Comparison of ENCODE assay signal across 11 cellular contexts in genomic region chr2:200408428-200409311, GRCh38.
DNase-seq lines count a peak whose midpoint lies in the region; ATAC-seq and TF ChIP-seq lines count a peak whose summit lies in the region.
"Had no signal": no experiment of that assay in that cellular context is flagged by ENCODE, and none has a peak within 500 bp of the region (broad histone marks: within the 10 kb centered on the region; RNA-seq: fewer than 3 reads in every experiment).

No MANE protein-coding gene starts in this region.

- peak; percentile 50 for ATAC-seq in stimulated activated effector memory CD8-positive, alpha-beta T cell treated with anti-CD3 and anti-CD28 coated beads, Interleukin-12 subunit alpha, Interleukin-12 subunit beta, amount 100 ng/mL, for 72 hours

- H3K4me3 ChIP-seq in Peyer's patch: no peak overlapping the region
- no peak overlapping the region for H3K4me3 ChIP-seq in uterus
- H3K4me3 ChIP-seq: adrenal gland, BLaER1, skin epidermis had no signal

- H3K4me1 ChIP-seq in Peyer's patch (peaks cover 0 to 44% (median 4%) of the 10 kb centered on the region in 4 donors), uterus (peaks cover 0 to 5% of the 10 kb centered on the region in 2 donors)
- H3K4me1 ChIP-seq: BLaER1 had no signal

- intact Hi-C loops in uterus (cut with DNase I; ENCODE audit: low total_unique reads): no loop called here

- peak overlapping the region in 2 of 4 donors; percentile 40 to 51 for H3K27ac ChIP-seq in Peyer's patch
- peak overlapping the region; percentile 14 for H3K27ac ChIP-seq in epithelial cell of prostate
- H3K27ac ChIP-seq in uterus: no peak overlapping the region
- H3K27ac ChIP-seq: BLaER1 had no signal

- peaks cover 34% of the 10 kb centered on the region for H3K4me1 Mint-ChIP-seq in T-helper 2 cell treated with Interferon-gamma antibody and Interleukin-4, amounts not matched to agents 5 μg/mL and 100 μg/mL, for 36 hours (ENCODE audit: low read depth)
- H3K4me1 Mint-ChIP-seq in stimulated activated effector memory CD8-positive, alpha-beta T cell treated with anti-CD3 and anti-CD28 coated beads, Interleukin-12 subunit alpha, Interleukin-12 subunit beta, amount 100 ng/mL, for 72 hours: peaks cover 24% of the 10 kb centered on the region

- no peaks in the 10 kb centered on the region for H3K9me3 Mint-ChIP-seq in T-helper 2 cell treated with Interferon-gamma antibody and Interleukin-4, amounts not matched to agents 5 μg/mL and 100 μg/mL, for 36 hours
- H3K9me3 Mint-ChIP-seq in stimulated activated effector memory CD8-positive, alpha-beta T cell treated with anti-CD3 and anti-CD28 coated beads, Interleukin-12 subunit alpha, Interleukin-12 subunit beta, amount 100 ng/mL, for 72 hours: no peaks in the 10 kb centered on the region

- no peaks in the 10 kb centered on the region for H3K9me3 ChIP-seq in Peyer's patch
- H3K9me3 ChIP-seq in uterus: no peaks in the 10 kb centered on the region
- H3K9me3 ChIP-seq: adrenal gland, BLaER1 had no signal

- peak overlapping the region; percentile 50 for H3K27ac Mint-ChIP-seq in T-helper 2 cell treated with Interferon-gamma antibody and Interleukin-4, amounts not matched to agents 5 μg/mL and 100 μg/mL, for 36 hours
- H3K27ac Mint-ChIP-seq in stimulated activated effector memory CD8-positive, alpha-beta T cell treated with anti-CD3 and anti-CD28 coated beads, Interleukin-12 subunit alpha, Interleukin-12 subunit beta, amount 100 ng/mL, for 72 hours: peak overlapping the region; percentile 18

- peak overlapping the region; percentile 51 for H3K4me3 Mint-ChIP-seq in T-helper 2 cell treated with Interferon-gamma antibody and Interleukin-4, amounts not matched to agents 5 μg/mL and 100 μg/mL, for 36 hours
- peak overlapping the region; percentile 34 for H3K4me3 Mint-ChIP-seq in stimulated activated effector memory CD8-positive, alpha-beta T cell treated with anti-CD3 and anti-CD28 coated beads, Interleukin-12 subunit alpha, Interleukin-12 subunit beta, amount 100 ng/mL, for 72 hours

- H3K36me3 ChIP-seq in Peyer's patch (no peaks in the 10 kb centered on the region), uterus (no peaks in the 10 kb centered on the region)
- H3K36me3 ChIP-seq: adrenal gland had no signal

- H3K36me3 Mint-ChIP-seq in T-helper 2 cell treated with Interferon-gamma antibody and Interleukin-4, amounts not matched to agents 5 μg/mL and 100 μg/mL, for 36 hours (ENCODE audit: low read depth): peaks cover 3% of the 10 kb centered on the region
- H3K36me3 Mint-ChIP-seq in stimulated activated effector memory CD8-positive, alpha-beta T cell treated with anti-CD3 and anti-CD28 coated beads, Interleukin-12 subunit alpha, Interleukin-12 subunit beta, amount 100 ng/mL, for 72 hours: no peaks in the 10 kb centered on the region

- no peaks in the 10 kb centered on the region for H3K27me3 Mint-ChIP-seq in T-helper 2 cell treated with Interferon-gamma antibody and Interleukin-4, amounts not matched to agents 5 μg/mL and 100 μg/mL, for 36 hours (ENCODE audit: low read depth)

- TF ChIP-seq POLR2A in Peyer's patch (IDR thresholded peaks at IDR 0.05) (no peak), uterus (IDR thresholded peaks at IDR 0.05) (no peak)

- TF ChIP-seq CTCF in Peyer's patch (IDR thresholded peaks at IDR 0.05) (no peak), uterus (IDR thresholded peaks at IDR 0.05) (no peak)

- peak; percentile 32 for DNase-seq in T-helper 2 cell treated with Interferon-gamma antibody and Interleukin-4, amounts not matched to agents 5 μg/mL and 100 μg/mL, for 36 hours (ENCODE audit: low spot score)
- DNase-seq in T-helper 2 cell (no peak), Peyer's patch (peak in 2 of 3 donors; percentile 55 to 66), epithelial cell of prostate (ENCODE audit: low read depth, low spot score) (peak; percentile 29), NCI-H524 treated with DMSO at 0.1 percent for 48 hours (lab: John Stamatoyannopoulos, UW) (no peak), NAMALWA (ENCODE audit: low spot score) (no peak), uterus (no peak)
- no peak for DNase-seq in stimulated activated effector memory CD8-positive, alpha-beta T cell treated with anti-CD3 and anti-CD28 coated beads, Interleukin-12 subunit alpha, Interleukin-12 subunit beta, amount 100 ng/mL, for 72 hours (ENCODE audit: low spot score in 2 of 2)

- H3K27me3 ChIP-seq in Peyer's patch (no peaks in the 10 kb centered on the region), uterus (no peaks in the 10 kb centered on the region)
- H3K27me3 ChIP-seq: adrenal gland, BLaER1 had no signal

Comparison
In these comparisons a context has a peak if more than half of its experiments do, and no peak if none do; other contexts are left out.
1. DNase-seq: peak in T-helper 2 cell treated with Interferon-gamma antibody and Interleukin-4, amounts not matched to agents 5 μg/mL and 100 μg/mL, for 36 hours (single experiment), Peyer's patch (2 of 3) and epithelial cell of prostate (single experiment); none in T-helper 2 cell (0 of 5), stimulated activated effector memory CD8-positive, alpha-beta T cell treated with anti-CD3 and anti-CD28 coated beads, Interleukin-12 subunit alpha, Interleukin-12 subunit beta, amount 100 ng/mL, for 72 hours (0 of 2), NCI-H524 treated with DMSO at 0.1 percent for 48 hours (single experiment), NAMALWA (single experiment) and uterus (0 of 2).